19 cellular contexts compared by ENCODE assay signal in genomic region chr9:7780261-7780988, GRCh38. TPM values are rescaled to one million over a fixed set of nuclear protein-coding genes. Genes with fewer than 3 reads are reported as not detected.
DNase-seq lines count a peak whose midpoint lies in the region; ATAC-seq and TF ChIP-seq lines count a peak whose summit lies in the region.
"Had no signal": no experiment of that assay in that cellular context is flagged by ENCODE, and none has a peak within 500 bp of the region (broad histone marks: within the 10 kb centered on the region; RNA-seq: fewer than 3 reads in every experiment).

No MANE protein-coding gene starts in this region.

- H3K36me3 ChIP-seq in IMR-90 (ENCODE audit: control insufficient read depth, insufficient read depth, low read length) (no peaks in the 10 kb centered on the region), mesendoderm (ENCODE audit: control insufficient read depth, insufficient read depth, low read length) (no peaks in the 10 kb centered on the region), esophagus squamous epithelium (no peaks in the 10 kb centered on the region), spleen (no peaks in the 10 kb centered on the region)
- H3K36me3 ChIP-seq: neutrophil, sigmoid colon had no signal

- no peak overlapping the region for H2AK9ac ChIP-seq in IMR-90 (replicated peaks; ENCODE audit: low read depth, low read length, poor library complexity)

- no peak overlapping the region for H2BK120ac ChIP-seq in IMR-90 (ENCODE audit: low read depth, low read length)
- H2BK120ac ChIP-seq in mesendoderm (ENCODE audit: low read depth, low read length), result no peak overlapping the region

- DNase-seq in AG10803 (ENCODE audit: low read depth) (peak; percentile 72), IMR-90 (peak; percentile 73), cardiac fibroblast (ENCODE audit: low read depth in 2 of 2) (peak; percentile 9 to 40), mesendoderm (peak; percentile 28), esophagus squamous epithelium (lab: John Stamatoyannopoulos, UW) (no peak), T-cell (no peak), spleen (no peak)
- DNase-seq: activated CD4-positive, alpha-beta T cell treated with anti-CD3 and anti-CD28 coated beads for 4 hours; Calu3; erythroblast; H9; NCI-H1092; NCI-H2107; sigmoid colon; T-helper 9 cell had no signal

- H3K56ac ChIP-seq in IMR-90 (ENCODE audit: extremely low read depth, insufficient read depth, low read length) (no peak overlapping the region), mesendoderm (ENCODE audit: low read length) (no peak overlapping the region)

- CTCF ChIA-PET in IMR-90 (lab: Yijun Ruan, JAX), result no interaction called here
- CTCF ChIA-PET in T-cell (lab: Charles Lee), result no interaction called here

- no peak overlapping the region for H3K4ac ChIP-seq in IMR-90 (ENCODE audit: low read depth, low read length)
- H3K4ac ChIP-seq in mesendoderm (ENCODE audit: low read depth, low read length), result no peak overlapping the region

- no peak overlapping the region for H4K91ac ChIP-seq in IMR-90 (ENCODE audit: insufficient read depth, low read depth, low read length)

- POLR2A ChIA-PET in IMR-90 (lab: Charles Lee; ENCODE audit: unreplicated experiment), result no interaction called here
- POLR2A ChIA-PET in T-cell (lab: Charles Lee), result no interaction called here

- peaks cover 3% of the 10 kb centered on the region; the same call in 1 of the 2 replicates for H3K27me3 ChIP-seq in IMR-90 (ENCODE audit: control insufficient read depth, insufficient read depth, low read length)
- no peaks in the 10 kb centered on the region for H3K27me3 ChIP-seq in mesendoderm (ENCODE audit: insufficient read depth, low read length, poor library complexity)
- no peaks in the 10 kb centered on the region for H3K27me3 ChIP-seq in esophagus squamous epithelium
- H3K27me3 ChIP-seq in spleen (replicated peaks in 1 of 7), result no peaks in the 10 kb centered on the region
- H3K27me3 ChIP-seq: neutrophil, sigmoid colon had no signal

- dilution Hi-C loops in IMR-90 (cut with HindIII; ENCODE audit: low sequenced_read_pairs, unreplicated experiment), result no loop called here

- H3K9me3 ChIP-seq in IMR-90 (ENCODE audit: control insufficient read depth, insufficient read depth, low read length) (no peaks in the 10 kb centered on the region), esophagus squamous epithelium (no peaks in the 10 kb centered on the region), spleen (no peaks in the 10 kb centered on the region)
- H3K9me3 ChIP-seq: neutrophil, sigmoid colon had no signal

- H3K27me3 Mint-ChIP-seq in T-cell, result peaks cover 0 to 3% of the 10 kb centered on the region in 2 donors

- no peaks in the 10 kb centered on the region for H3K79me2 ChIP-seq in mesendoderm (ENCODE audit: control insufficient read depth, insufficient read depth, low read length)

- no peak overlapping the region for H2AK5ac ChIP-seq in IMR-90 (ENCODE audit: low read depth, low read length)
- no peak overlapping the region for H2AK5ac ChIP-seq in mesendoderm (ENCODE audit: low read length)

- H4K5ac ChIP-seq in IMR-90 (ENCODE audit: low read depth, low read length) (no peak overlapping the region), mesendoderm (ENCODE audit: low read length) (no peak overlapping the region)

- H3K4me3 ChIP-seq in AG10803 (ENCODE audit: low read length), result no peak overlapping the region
- H3K4me3 ChIP-seq in IMR-90 (ENCODE audit: insufficient read depth, low read depth, low read length), result no peak overlapping the region
- no peak overlapping the region for H3K4me3 ChIP-seq in cardiac fibroblast (replicated peaks in 1 of 2; ENCODE audit: low read depth in 2 of 2, low read length in 2 of 2)
- H3K4me3 ChIP-seq in mesendoderm (ENCODE audit: low read length), result no peak overlapping the region
- no peak overlapping the region for H3K4me3 ChIP-seq in esophagus squamous epithelium
- no peak overlapping the region for H3K4me3 ChIP-seq in spleen
- H3K4me3 ChIP-seq: sigmoid colon had no signal

- no peaks in the 10 kb centered on the region for H3K9me1 ChIP-seq in IMR-90 (ENCODE audit: insufficient read depth, low read length)

- no peak overlapping the region for H3K27ac ChIP-seq in IMR-90 (ENCODE audit: insufficient read depth, low read length)
- H3K27ac ChIP-seq in mesendoderm (ENCODE audit: low read depth, low read length), result no peak overlapping the region
- H3K27ac ChIP-seq in esophagus squamous epithelium, result no peak overlapping the region
- H3K27ac ChIP-seq in spleen, result no peak overlapping the region
- H3K27ac ChIP-seq: neutrophil, sigmoid colon had no signal

- no peak overlapping the region for H2BK20ac ChIP-seq in IMR-90 (ENCODE audit: low read depth, low read length)

- no peaks in the 10 kb centered on the region for H4K20me1 ChIP-seq in IMR-90 (ENCODE audit: insufficient read depth, low read length)

- H2BK5ac ChIP-seq in IMR-90 (ENCODE audit: low read depth, low read length, poor library complexity, severe bottlenecking), result no peak overlapping the region
- no peak overlapping the region for H2BK5ac ChIP-seq in mesendoderm (ENCODE audit: low read length)

- H2BK15ac ChIP-seq in IMR-90 (ENCODE audit: low read depth, low read length), result no peak overlapping the region
- H2BK15ac ChIP-seq in mesendoderm (replicated peaks; ENCODE audit: low read depth), result no peak overlapping the region

- H4K8ac ChIP-seq in IMR-90 (ENCODE audit: low read depth in 2 of 2, low read length in 2 of 2), result no peak overlapping the region
- no peak overlapping the region for H4K8ac ChIP-seq in mesendoderm (ENCODE audit: low read depth, low read length)

- TF ChIP-seq RAD21 in IMR-90 (IDR thresholded peaks at IDR 0.05; ENCODE audit: low read length), result no peak

- intact Hi-C loops in IMR-90 (cut with micrococcal nuclease), result no loop called here
- intact Hi-C loops in esophagus squamous epithelium (cut with DNase I), result no loop called here
- intact Hi-C loops in spleen (cut with DNase I; ENCODE audit: low total_unique reads), result no loop called here

- peaks cover 0 to 9% (median 0%) of the 10 kb centered on the region in 3 donors for H3K4me1 Mint-ChIP-seq in T-cell

- no peak overlapping the region for H3K14ac ChIP-seq in IMR-90 (replicated peaks; ENCODE audit: low read depth, low read length)

- 35% methylated on average over 3 of the region's 3 CpGs; no CpG with 5 or more reads in 1 of the 2 experiments for WGBS in IMR-90 (ENCODE audit: extremely low coverage in 2 of 2, insufficient read length in 1 of 2), 2 experiments
- WGBS in mesendoderm (ENCODE audit: extremely low coverage, insufficient coverage, low lambda C conversion rate), result no CpG with 5 or more reads among the region's 3 CpGs
- WGBS in esophagus squamous epithelium, 2 donors, result 59 to 63% methylated on average over 3 of the region's 3 CpGs
- WGBS in spleen, 5 donors, result 70 to 80% (median 72%) methylated on average over 3 of the region's 3 CpGs

- H3K23ac ChIP-seq in IMR-90 (ENCODE audit: low read depth, low read length) (no peak overlapping the region), mesendoderm (ENCODE audit: low read length) (no peak overlapping the region)

- H3K4me3 Mint-ChIP-seq in T-cell, result no peak overlapping the region
- H3K4me3 Mint-ChIP-seq: H9; stimulated activated effector memory CD8-positive, alpha-beta T cell treated with anti-CD3 and anti-CD28 coated beads, Interleukin-12 subunit alpha, Interleukin-12 subunit beta, amount 100 ng/mL, for 72 hours had no signal

- peaks cover 4% of the 10 kb centered on the region for H3K36me3 Mint-ChIP-seq in T-cell
- H3K36me3 Mint-ChIP-seq: activated naive CD4-positive, alpha-beta T cell treated with anti-CD3 and anti-CD28 coated beads, Interleukin-2, amount 50 U/mL, for 72 hours; stimulated activated effector memory CD8-positive, alpha-beta T cell treated with anti-CD3 and anti-CD28 coated beads, Interleukin-12 subunit alpha, Interleukin-12 subunit beta, amount 100 ng/mL, for 72 hours had no signal

- no peak overlapping the region for H3K27ac Mint-ChIP-seq in T-cell
- H3K27ac Mint-ChIP-seq: activated naive CD4-positive, alpha-beta T cell treated with anti-CD3 and anti-CD28 coated beads, Interleukin-2, amount 50 U/mL, for 72 hours; stimulated activated effector memory CD8-positive, alpha-beta T cell treated with anti-CD3 and anti-CD28 coated beads, Interleukin-12 subunit alpha, Interleukin-12 subunit beta, amount 100 ng/mL, for 72 hours had no signal

- H3K4me1 ChIP-seq in IMR-90 (ENCODE audit: control insufficient read depth, insufficient read depth, low read length), result no peaks in the 10 kb centered on the region
- H3K4me1 ChIP-seq in mesendoderm (ENCODE audit: control insufficient read depth, low read depth, low read length), result no peaks in the 10 kb centered on the region
- H3K4me1 ChIP-seq in esophagus squamous epithelium, result no peaks in the 10 kb centered on the region
- no peaks in the 10 kb centered on the region for H3K4me1 ChIP-seq in spleen
- H3K4me1 ChIP-seq: sigmoid colon had no signal

- H2AFZ ChIP-seq in IMR-90 (replicated peaks; ENCODE audit: low read length, poor library complexity), result no peak overlapping the region

- H3K18ac ChIP-seq in IMR-90 (ENCODE audit: low read depth, low read length), result no peak overlapping the region
- no peak overlapping the region for H3K18ac ChIP-seq in mesendoderm (ENCODE audit: low read length)

- in situ Hi-C loops in IMR-90 (cut with MboI; ENCODE audit: low sequenced_read_pairs), result no loop called here

- no peaks in the 10 kb centered on the region for H3K9me3 Mint-ChIP-seq in T-cell
- H3K9me3 Mint-ChIP-seq: activated naive CD4-positive, alpha-beta T cell treated with anti-CD3 and anti-CD28 coated beads, Interleukin-2, amount 50 U/mL, for 72 hours; H9; stimulated activated effector memory CD8-positive, alpha-beta T cell treated with anti-CD3 and anti-CD28 coated beads, Interleukin-12 subunit alpha, Interleukin-12 subunit beta, amount 100 ng/mL, for 72 hours had no signal

- H3K9ac ChIP-seq in IMR-90 (ENCODE audit: low read depth, low read length) (no peak overlapping the region), mesendoderm (ENCODE audit: low read length) (no peak overlapping the region)

- H3K79me1 ChIP-seq in IMR-90 (ENCODE audit: low read depth in 1 of 2, low read length in 2 of 2), result no peaks in the 10 kb centered on the region
- H3K79me1 ChIP-seq in mesendoderm (ENCODE audit: low read length), result no peaks in the 10 kb centered on the region

- peak; percentile 62 for ATAC-seq in IMR-90 (ENCODE audit: low read depth)
- ATAC-seq in T-cell (replicated peaks in 1 of 4), result no peak
- ATAC-seq in GM21529 (IDR thresholded peaks at IDR 0.05; ENCODE audit: unreplicated experiment), result no peak
- ATAC-seq: activated naive CD4-positive, alpha-beta T cell treated with anti-CD3 and anti-CD28 coated beads, Interleukin-2, amount 50 U/mL, for 72 hours; stimulated activated effector memory CD8-positive, alpha-beta T cell treated with anti-CD3 and anti-CD28 coated beads, Interleukin-12 subunit alpha, Interleukin-12 subunit beta, amount 100 ng/mL, for 72 hours had no signal

- no peak for TF ChIP-seq CTCF in AG10803 (conservative IDR thresholded peaks at IDR 0.05; ENCODE audit: low read length)
- TF ChIP-seq CTCF in IMR-90 (conservative IDR thresholded peaks at IDR 0.05; ENCODE audit: low read depth, low read length), result no peak
- no peak for TF ChIP-seq CTCF in cardiac fibroblast (IDR thresholded peaks at IDR 0.05; ENCODE audit: low read depth, low read length)
- TF ChIP-seq CTCF in esophagus squamous epithelium (IDR thresholded peaks at IDR 0.05), result no peak
- no peak for TF ChIP-seq CTCF in spleen (IDR thresholded peaks at IDR 0.05 in 8 of 11, conservative IDR thresholded peaks at IDR 0.05 in 3 of 11)

- no TSS peak for BruUV-seq in IMR-90 (replicated peaks; lab: Mats Ljungman, UMichigan)

- H3K4me2 ChIP-seq in IMR-90 (ENCODE audit: low read depth, low read length), result peak overlapping the region; percentile 42; the same call in 1 of the 2 replicates
- no peak overlapping the region for H3K4me2 ChIP-seq in mesendoderm (ENCODE audit: low read length)

- TF ChIP-seq POLR2A in IMR-90 (IDR thresholded peaks at IDR 0.05; ENCODE audit: low read depth, low read length) (no peak), esophagus squamous epithelium (IDR thresholded peaks at IDR 0.05) (no peak), spleen (IDR thresholded peaks at IDR 0.05) (no peak)

RNA-seq across cellular contexts. Expression of gene DMAC1, which starts 19.2 kb away (rescaled TPM):
- total RNA-seq in IMR-90 (2012; rRNA removed) (8.1 and 9.4 TPM in 2 replicates), esophagus squamous epithelium (10 to 100 TPM in 3 of 4 donors, 1 to 10 TPM in 1; 7.9 to 14.6 (median 12.4) TPM), T-cell (10 to 100 TPM; 19.7 to 39.2 (median 28.2) TPM), spleen (10 to 100 TPM; 14.3 to 42.2 (median 32.2) TPM)
- polyA plus RNA-seq in IMR-90 (2012; rRNA removed) (14.5 and 19.5 TPM in 2 replicates), spleen (10 to 100 TPM; 15.2 to 22.4 (median 20.3) TPM)
- 17.0 and 23.4 TPM in 2 replicates for polyA plus RNA-seq in IMR-90 (2012; cell fraction: cytosol; rRNA removed)
- 4.4 and 5.5 TPM in 2 replicates for polyA plus RNA-seq in IMR-90 (2012; cell fraction: nucleus; rRNA removed; ENCODE audit: low replicate concordance)
- 112 TPM for polyA plus RNA-seq in mesendoderm (2013, experiment 1 of 2)
- 115 TPM for polyA plus RNA-seq in mesendoderm (2013, experiment 2 of 2)

Comparison
In these comparisons a context has a peak if more than half of its experiments do, and no peak if none do; other contexts are left out.
1. DNase-seq: peak in AG10803 (single experiment), IMR-90 (single experiment), cardiac fibroblast (2 of 2) and mesendoderm (single experiment); none in esophagus squamous epithelium (single experiment), T-cell (0 of 34) and spleen (single experiment).